In genomic region chr11:126229782-126230540, GRCh38 we compare ENCODE assay signal across 18 cellular contexts. TPM values are rescaled to one million over a fixed set of nuclear protein-coding genes. Genes with fewer than 3 reads are reported as not detected.
DNase-seq lines count a peak whose midpoint lies in the region; ATAC-seq and TF ChIP-seq lines count a peak whose summit lies in the region.
"Had no signal": no experiment of that assay in that cellular context is flagged by ENCODE, and none has a peak within 500 bp of the region (broad histone marks: within the 10 kb centered on the region; RNA-seq: fewer than 3 reads in every experiment).

No MANE protein-coding gene starts in this region.

- no peaks in the 10 kb centered on the region for H3K36me3 Mint-ChIP-seq in activated CD8-positive, alpha-beta T cell treated with anti-CD3 and anti-CD28 coated beads, Interleukin-2, amount 10 ng/mL, durations not matched to agents 7 days and 5 days (ENCODE audit: low read depth)

- DNase-seq in A673 (ENCODE audit: low spot score) (no peak), HFF-Myc (ENCODE audit: extremely low read depth, low read depth) (peak; percentile 51), astrocyte of the spinal cord (ENCODE audit: low read depth, low spot score) (peak; percentile 14), fibroblast of peridontal ligament (ENCODE audit: extremely low read depth) (peak; percentile 73), lower leg skin (ENCODE audit: low spot score in 2 of 2) (no peak), NCI-H2029 treated with DMSO at 0.1 percent for 48 hours (lab: John Stamatoyannopoulos, UW) (no peak)
- no peak for DNase-seq in activated T-cell treated with anti-CD3 and anti-CD28 coated beads, Interleukin-2, amount 50 U/mL, for 48 hours
- DNase-seq in activated CD8-positive, alpha-beta T cell treated with anti-CD3 and anti-CD28 coated beads, Interleukin-2, amount 10 ng/mL, durations not matched to agents 7 days and 5 days = no peak
- DNase-seq: BE2C; CD8-positive, alpha-beta T cell; GOT3; KG1; MG63; NCI-H1105; NCI-H1694 treated with DMSO at 0.1 percent for 48 hours; PC-9 had no signal

- no peaks in the 10 kb centered on the region for H3K4me1 Mint-ChIP-seq in activated CD8-positive, alpha-beta T cell treated with anti-CD3 and anti-CD28 coated beads, Interleukin-2, amount 10 ng/mL, durations not matched to agents 7 days and 5 days (ENCODE audit: low read depth)

- 60 to 61% methylated on average over 3 of the region's 3 CpGs for WGBS in lower leg skin, 2 donors

- BruUV-seq in A673 (replicated peaks; lab: Mats Ljungman, UMichigan) = TSS peak; percentile 14

- ATAC-seq in activated CD8-positive, alpha-beta T cell treated with anti-CD3 and anti-CD28 coated beads, Interleukin-2, amount 10 ng/mL, durations not matched to agents 7 days and 5 days = no peak
- ATAC-seq: A549; CD8-positive, alpha-beta T cell had no signal

- H3K4me3 ChIP-seq in A673 (ENCODE audit: low read depth, low read length, poor library complexity, severe bottlenecking) = no peak overlapping the region
- no peak overlapping the region for H3K4me3 ChIP-seq in HFF-Myc (replicated peaks; ENCODE audit: low read depth, low read length)
- no peak overlapping the region for H3K4me3 ChIP-seq in astrocyte of the spinal cord (ENCODE audit: low read depth, low read length)
- no peak overlapping the region for H3K4me3 ChIP-seq in lower leg skin (ENCODE audit: low read depth, poor library complexity, severe bottlenecking)
- H3K4me3 ChIP-seq: A549, MG63, PC-9 had no signal

- H3K9me3 ChIP-seq in A673 (ENCODE audit: low read depth, low read length, poor library complexity, severe bottlenecking) = no peaks in the 10 kb centered on the region
- H3K9me3 ChIP-seq: A549, BE2C, MG63 had no signal

- CTCF ChIA-PET in A673 (lab: Charles Lee) = no interaction called here
- CTCF ChIA-PET in activated CD8-positive, alpha-beta T cell treated with anti-CD3 and anti-CD28 coated beads, Interleukin-2, amount 10 ng/mL, durations not matched to agents 7 days and 5 days (lab: Charles Lee) = interaction anchor here (1.0 to 1.4 kb wide), 4 partner anchors 9 to 36 kb away, joined by 3 to 5 read pairs (median 4); partner anchors contain the start of gene FAM118B

- TF ChIP-seq POLR2A in lower leg skin (IDR thresholded peaks at IDR 0.05) = no peak

- peaks cover 29% of the 10 kb centered on the region for H3K4me1 ChIP-seq in A673 (ENCODE audit: insufficient read depth, low read length, poor library complexity, severe bottlenecking)

- in situ Hi-C loops in astrocyte of the spinal cord (cut with HindIII; ENCODE audit: low sequenced_read_pairs) = no loop called here

- H3K9me3 Mint-ChIP-seq in activated CD8-positive, alpha-beta T cell treated with anti-CD3 and anti-CD28 coated beads, Interleukin-2, amount 10 ng/mL, durations not matched to agents 7 days and 5 days (ENCODE audit: insufficient read depth) = no peaks in the 10 kb centered on the region
- H3K9me3 Mint-ChIP-seq: CD8-positive, alpha-beta T cell had no signal

- no peaks in the 10 kb centered on the region for H3K27me3 ChIP-seq in A673 (replicated peaks; ENCODE audit: insufficient read depth, low read depth, low read length, poor library complexity)
- H3K27me3 ChIP-seq: BE2C, MG63 had no signal

- H3K27ac ChIP-seq in A673 (ENCODE audit: low read depth, low read length, poor library complexity, severe bottlenecking) = no peak overlapping the region
- H3K27ac ChIP-seq: A549, HL-60, PC-9 had no signal

- POLR2A ChIA-PET in A673 (lab: Charles Lee; ENCODE audit: low non-redundant PET) = interaction anchor here (0.6 kb wide), 1 partner anchor 10 kb away, joined by 3 read pairs; no protein-coding TSS in a partner anchor
- POLR2A ChIA-PET in activated CD8-positive, alpha-beta T cell treated with anti-CD3 and anti-CD28 coated beads, Interleukin-2, amount 10 ng/mL, durations not matched to agents 7 days and 5 days (lab: Charles Lee) = no interaction called here

- intact Hi-C loops in A673 (cut with micrococcal nuclease; ENCODE audit: unreplicated experiment) (no loop called here), lower leg skin (cut with DNase I; ENCODE audit: low total_unique reads) (no loop called here)

- no peak overlapping the region for H3K27ac Mint-ChIP-seq in activated CD8-positive, alpha-beta T cell treated with anti-CD3 and anti-CD28 coated beads, Interleukin-2, amount 10 ng/mL, durations not matched to agents 7 days and 5 days

- no peaks in the 10 kb centered on the region for H3K27me3 Mint-ChIP-seq in activated CD8-positive, alpha-beta T cell treated with anti-CD3 and anti-CD28 coated beads, Interleukin-2, amount 10 ng/mL, durations not matched to agents 7 days and 5 days (ENCODE audit: low read depth)

- H3K4me3 Mint-ChIP-seq in activated CD8-positive, alpha-beta T cell treated with anti-CD3 and anti-CD28 coated beads, Interleukin-2, amount 10 ng/mL, durations not matched to agents 7 days and 5 days = no peak overlapping the region
- H3K4me3 Mint-ChIP-seq: CD8-positive, alpha-beta T cell had no signal

- no peak for TF ChIP-seq CTCF in A673 (conservative IDR thresholded peaks at IDR 0.05; ENCODE audit: low read depth, low read length)
- TF ChIP-seq CTCF in HFF-Myc (IDR thresholded peaks at IDR 0.05; ENCODE audit: low read depth, low read length, missing control alignments) = no peak
- TF ChIP-seq CTCF in astrocyte of the spinal cord (IDR thresholded peaks at IDR 0.05; ENCODE audit: low read depth, low read length) = no peak
- TF ChIP-seq CTCF in lower leg skin (IDR thresholded peaks at IDR 0.05) = no peak

- H3K36me3 ChIP-seq in A673 (ENCODE audit: insufficient read depth, low read length, poor library complexity, severe bottlenecking) = no peaks in the 10 kb centered on the region
- H3K36me3 ChIP-seq: BE2C, MG63 had no signal

RNA-seq across cellular contexts. Expression of gene FAM118B, which starts 18.4 kb away (rescaled TPM):
- total RNA-seq in A673 (2021) (34.8 and 40.3 TPM in 2 replicates), lower leg skin (10 to 100 TPM in 2 of 4 donors, 1 to 10 TPM in 2; 7.3 to 18.9 (median 9.0) TPM)
- 10 to 100 TPM; 11.8 to 12.8 TPM for total RNA-seq in activated CD8-positive, alpha-beta T cell treated with anti-CD3 and anti-CD28 coated beads, Interleukin-2, amount 10 ng/mL, durations not matched to agents 7 days and 5 days

RNA-seq across cellular contexts. Expression of gene RPUSD4, which starts 18.5 kb away (rescaled TPM):
- 45.3 and 53.9 TPM in 2 replicates for total RNA-seq in A673 (2021)
- total RNA-seq in lower leg skin = 10 to 100 TPM; 17.5 to 24.1 (median 20.7) TPM
- 10 to 100 TPM; 31.6 to 32.1 TPM for total RNA-seq in activated CD8-positive, alpha-beta T cell treated with anti-CD3 and anti-CD28 coated beads, Interleukin-2, amount 10 ng/mL, durations not matched to agents 7 days and 5 days

RNA-seq across cellular contexts. Expression of gene SRPRA, which starts 38.7 kb away (rescaled TPM):
- total RNA-seq in A673 (2021) (123 and 136 TPM in 2 replicates), lower leg skin (10 to 100 TPM; 56.8 to 84.7 (median 72.3) TPM)
- total RNA-seq in activated CD8-positive, alpha-beta T cell treated with anti-CD3 and anti-CD28 coated beads, Interleukin-2, amount 10 ng/mL, durations not matched to agents 7 days and 5 days = 100 to 1,000 TPM in 1 of 2 experiments, 10 to 100 TPM in 1; 99.0 to 103 TPM

RNA-seq across cellular contexts. Expression of gene FOXRED1, which starts 39.0 kb away (rescaled TPM):
- total RNA-seq in A673 (2021) (72.6 and 76.1 TPM in 2 replicates), lower leg skin (10 to 100 TPM in 3 of 4 donors, 1 to 10 TPM in 1; 7.0 to 17.5 (median 14.0) TPM)
- total RNA-seq in activated CD8-positive, alpha-beta T cell treated with anti-CD3 and anti-CD28 coated beads, Interleukin-2, amount 10 ng/mL, durations not matched to agents 7 days and 5 days = 10 to 100 TPM; 46.5 to 50.4 TPM

RNA-seq across cellular contexts. Expression of gene TIRAP, which starts 52.9 kb away (rescaled TPM):
- total RNA-seq in A673 (2021) = 11.3 and 14.5 TPM in 2 replicates
- 10 to 100 TPM; 13.2 to 16.8 (median 15.3) TPM for total RNA-seq in lower leg skin
- 10 to 100 TPM; 15.3 to 15.4 TPM for total RNA-seq in activated CD8-positive, alpha-beta T cell treated with anti-CD3 and anti-CD28 coated beads, Interleukin-2, amount 10 ng/mL, durations not matched to agents 7 days and 5 days

Comparison
In these comparisons a context has a peak if more than half of its experiments do, and no peak if none do; other contexts are left out.
1. DNase-seq: peak in HFF-Myc (single experiment), astrocyte of the spinal cord (single experiment) and fibroblast of peridontal ligament (single experiment); none in A673 (single experiment), lower leg skin (0 of 2), activated T-cell treated with anti-CD3 and anti-CD28 coated beads, Interleukin-2, amount 50 U/mL, for 48 hours (0 of 2), NCI-H2029 treated with DMSO at 0.1 percent for 48 hours (single experiment) and activated CD8-positive, alpha-beta T cell treated with anti-CD3 and anti-CD28 coated beads, Interleukin-2, amount 10 ng/mL, durations not matched to agents 7 days and 5 days (single experiment).